ENCODE assay signal across 8 cellular contexts in genomic region chr10:112950714-112951348, GRCh38. TPM values are rescaled to one million over a fixed set of nuclear protein-coding genes. Genes with fewer than 3 reads are reported as not detected.
A peak's percentile ranks its signal among the peaks of the same experiment; 100 is the strongest.
DNase-seq lines count a peak whose midpoint lies in the region; ATAC-seq and TF ChIP-seq lines count a peak whose summit lies in the region.

No MANE protein-coding gene starts in this region.

- no peaks in the 10 kb centered on the region for H3K27me3 ChIP-seq in right cardiac atrium (ENCODE audit: control insufficient read depth, insufficient read depth)
- H3K27me3 ChIP-seq in sigmoid colon = no peaks in the 10 kb centered on the region

- H3K9me3 ChIP-seq in right cardiac atrium (ENCODE audit: control insufficient read depth, low read length) (no peaks in the 10 kb centered on the region), sigmoid colon (no peaks in the 10 kb centered on the region)

- peaks cover 4% of the 10 kb centered on the region for H3K4me1 ChIP-seq in right cardiac atrium (ENCODE audit: control insufficient read depth, insufficient read depth, low read length)
- peaks cover 0 to 47% (median 38%) of the 10 kb centered on the region in 4 donors for H3K4me1 ChIP-seq in sigmoid colon

- intact Hi-C loops in right cardiac atrium (cut with DNase I) = loop anchor here (5.0 to 10.0 kb wide), 4 partner anchors 114 to 176 kb away; no protein-coding TSS in a partner anchor
- intact Hi-C loops in sigmoid colon (cut with DNase I) = loop anchor here (2.0 to 10.0 kb wide), 6 partner anchors 46 to 434 kb away; no protein-coding TSS in a partner anchor

- H3K27ac ChIP-seq in right cardiac atrium (ENCODE audit: low read length) = peak overlapping the region; percentile 98
- peak overlapping the region; percentile 87 to 97 (median 96) for H3K27ac ChIP-seq in sigmoid colon

- no peak for ATAC-seq in right cardiac atrium

- no peak for TF ChIP-seq POLR2A in sigmoid colon (IDR thresholded peaks at IDR 0.05)

- peaks cover 51% of the 10 kb centered on the region for H3K27me3 Mint-ChIP-seq in activated naive CD8-positive, alpha-beta T cell treated with anti-CD3 and anti-CD28 coated beads for 36 hours

- TF ChIP-seq EP300 in sigmoid colon (IDR thresholded peaks at IDR 0.05) = no peak

- H3K9me3 Mint-ChIP-seq in activated naive CD8-positive, alpha-beta T cell treated with anti-CD3 and anti-CD28 coated beads for 36 hours = no peaks in the 10 kb centered on the region

- H3K4me3 Mint-ChIP-seq in activated naive CD8-positive, alpha-beta T cell treated with anti-CD3 and anti-CD28 coated beads for 36 hours = peak overlapping the region; percentile 94

- peak overlapping the region; percentile 84 for H3K27ac Mint-ChIP-seq in activated naive CD8-positive, alpha-beta T cell treated with anti-CD3 and anti-CD28 coated beads for 36 hours

- WGBS in right cardiac atrium = 1% methylated on average over 54 of the region's 54 CpGs
- WGBS in sigmoid colon, 2 donors = 1% methylated on average over 54 of the region's 54 CpGs

- peak; percentile 6 for DNase-seq in NCI-H748 treated with DMSO at 0.1 percent for 48 hours (lab: John Stamatoyannopoulos, UW)
- DNase-seq in activated naive CD8-positive, alpha-beta T cell treated with anti-CD3 and anti-CD28 coated beads for 36 hours = peak; percentile 14
- DNase-seq in right cardiac atrium = peak in 2 of 3 donors; percentile 35 to 71
- DNase-seq in sigmoid colon = peak; percentile 74
- no peak for DNase-seq in GF-D8 (lab: John Stamatoyannopoulos, UW)
- DNase-seq in cerebellum (ENCODE audit: low spot score) = no peak
- DNase-seq in mucosa of gallbladder (ENCODE audit: low spot score) = no peak

- no peak for TF ChIP-seq CTCF in sigmoid colon (IDR thresholded peaks at IDR 0.05)

- peaks cover 26% of the 10 kb centered on the region for H3K4me1 Mint-ChIP-seq in activated naive CD8-positive, alpha-beta T cell treated with anti-CD3 and anti-CD28 coated beads for 36 hours

- H3K4me3 ChIP-seq in GM08714 (ENCODE audit: low read length) (peak overlapping the region; percentile 73), right cardiac atrium (ENCODE audit: low read length) (peak overlapping the region; percentile 100), sigmoid colon (peak overlapping the region; percentile 70 to 91 (median 90))

- no peaks in the 10 kb centered on the region for H3K36me3 ChIP-seq in sigmoid colon

- H3K36me3 Mint-ChIP-seq in activated naive CD8-positive, alpha-beta T cell treated with anti-CD3 and anti-CD28 coated beads for 36 hours = no peaks in the 10 kb centered on the region

RNA-seq across cellular contexts. Expression of gene TCF7L2, which starts 0.8 kb away (rescaled TPM):
- total RNA-seq in activated naive CD8-positive, alpha-beta T cell treated with anti-CD3 and anti-CD28 coated beads for 36 hours = 1 to 10 TPM; 1.1 to 1.5 TPM
- 10 to 100 TPM; 15.6 to 18.7 (median 16.6) TPM for total RNA-seq in right cardiac atrium
- polyA plus RNA-seq in right cardiac atrium = 9.2 TPM
- total RNA-seq in sigmoid colon = 10 to 100 TPM; 15.3 to 40.4 (median 23.3) TPM
- 10 to 100 TPM; 30.0 to 32.0 (median 31.7) TPM for polyA plus RNA-seq in sigmoid colon
- 6.5 TPM for total RNA-seq in cerebellum
- 35.3 TPM for total RNA-seq in mucosa of gallbladder

Comparison
In these comparisons a context has a peak if more than half of its experiments do, and no peak if none do; other contexts are left out.
1. DNase-seq: peak in NCI-H748 treated with DMSO at 0.1 percent for 48 hours (single experiment), activated naive CD8-positive, alpha-beta T cell treated with anti-CD3 and anti-CD28 coated beads for 36 hours (single experiment), right cardiac atrium (2 of 3) and sigmoid colon (single experiment); none in GF-D8 (single experiment), cerebellum (single experiment) and mucosa of gallbladder (single experiment).
2. Peak in every context shown above with its lines, with median percentiles within 50 percentile points of each other: H3K4me3 ChIP-seq.